ENCODE assay signal across 8 cellular contexts in the genomic region with DNA sequence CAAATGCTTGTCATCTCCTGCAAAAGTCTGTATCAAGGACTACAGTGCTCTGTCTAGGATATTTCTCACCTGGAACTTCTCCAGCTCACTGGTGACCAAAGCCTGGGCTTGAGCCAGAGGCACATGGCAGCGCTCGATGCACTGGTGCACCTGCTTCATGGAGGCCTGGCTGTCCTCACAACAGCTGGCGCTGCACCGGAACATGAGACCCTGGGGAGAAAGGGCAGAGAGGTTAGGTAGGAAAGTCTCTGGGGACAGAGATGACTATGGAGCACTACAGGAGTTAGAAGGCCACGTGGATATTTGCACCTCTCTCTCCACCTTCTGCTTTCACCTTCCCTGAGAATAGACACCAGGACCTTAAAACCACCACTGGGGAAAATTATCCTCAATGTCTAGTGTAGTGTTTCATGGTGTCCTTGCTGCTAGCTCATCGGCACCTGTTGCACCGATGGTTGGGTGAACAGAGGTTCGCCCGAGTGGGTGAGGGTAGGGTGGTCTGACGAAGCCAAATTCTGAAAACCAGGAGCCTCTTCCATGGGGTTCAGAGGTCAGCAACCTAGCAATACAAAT. TPM values are rescaled to one million over a fixed set of nuclear protein-coding genes. Genes with fewer than 3 reads are reported as not detected.
DNase-seq lines count a peak whose midpoint lies in the region; ATAC-seq and TF ChIP-seq lines count a peak whose summit lies in the region.

No MANE protein-coding gene starts in this region.

- H3K4me3 ChIP-seq in Peyer's patch (peak overlapping the region; percentile 70 to 95 (median 82)), fibroblast of lung (replicated peaks in 1 of 4; ENCODE audit: control extremely low read depth in 1 of 4, insufficient read depth in 1 of 4, low read depth in 3 of 4, low read length in 4 of 4) (peak overlapping the region; percentile 43 to 90 (median 58)), skeletal muscle cell (ENCODE audit: low read depth, low read length) (peak overlapping the region; percentile 97)

- peak overlapping the region; percentile 78 to 94 (median 90) for H3K27ac ChIP-seq in Peyer's patch
- H3K27ac ChIP-seq in fibroblast of lung (ENCODE audit: insufficient read depth, low read length): peak overlapping the region; percentile 13

- H3K27me3 ChIP-seq in Peyer's patch (no peaks in the 10 kb centered on the region), fibroblast of lung (ENCODE audit: control insufficient read depth, insufficient read depth, low read length) (no peaks in the 10 kb centered on the region)

- H3K36me3 ChIP-seq in Peyer's patch: peaks cover 0 to 28% (median 0%) of the 10 kb centered on the region in 3 donors
- H3K36me3 ChIP-seq in fibroblast of lung (ENCODE audit: control insufficient read depth, insufficient read depth, low read length): no peaks in the 10 kb centered on the region

- peaks cover 0 to 7% (median 3%) of the 10 kb centered on the region in 4 donors for H3K4me1 ChIP-seq in Peyer's patch
- peaks cover 4% of the 10 kb centered on the region for H3K4me1 ChIP-seq in fibroblast of lung (ENCODE audit: control insufficient read depth, extremely low read depth, insufficient read depth, low read length)

- H2AFZ ChIP-seq in fibroblast of lung (ENCODE audit: low read length): peak overlapping the region; percentile 73

- TF ChIP-seq CTCF in Peyer's patch (IDR thresholded peaks at IDR 0.05) (peak in 1 of 6 experiments; percentile 39), fibroblast of lung (conservative IDR thresholded peaks at IDR 0.05 in 1 of 2, IDR thresholded peaks at IDR 0.05 in 1 of 2; ENCODE audit: low read depth in 1 of 2, low read length in 2 of 2) (no peak)

- no peak for TF ChIP-seq POLR2A in Peyer's patch (IDR thresholded peaks at IDR 0.05)

- H3K9me3 ChIP-seq in Peyer's patch: no peaks in the 10 kb centered on the region
- no peaks in the 10 kb centered on the region for H3K9me3 ChIP-seq in fibroblast of lung (ENCODE audit: control insufficient read depth, insufficient read depth, low read depth, low read length)

- DNase-seq in Peyer's patch (no peak), fibroblast of lung (ENCODE audit: low read depth in 2 of 2) (no peak), skeletal muscle cell (ENCODE audit: low read depth) (no peak), CD1c-positive myeloid dendritic cell (ENCODE audit: extremely low spot score) (no peak)

- peak overlapping the region; percentile 80 for H3K9ac ChIP-seq in fibroblast of lung (ENCODE audit: insufficient read depth, low read length)

- peak overlapping the region; percentile 96 for H3K4me2 ChIP-seq in fibroblast of lung (ENCODE audit: extremely low read depth, insufficient read depth, low read length)

- H3K79me2 ChIP-seq in fibroblast of lung (ENCODE audit: control insufficient read depth, insufficient read depth, low read length): peaks cover 8% of the 10 kb centered on the region

- ATAC-seq in GM21529 (IDR thresholded peaks at IDR 0.05; ENCODE audit: unreplicated experiment) (peak; percentile 5), HG03432 (IDR thresholded peaks at IDR 0.05; ENCODE audit: unreplicated experiment) (no peak), HG02759 (IDR thresholded peaks at IDR 0.05; ENCODE audit: unreplicated experiment) (no peak), HG02763 (IDR thresholded peaks at IDR 0.05; ENCODE audit: unreplicated experiment) (no peak)

- no peaks in the 10 kb centered on the region for H4K20me1 ChIP-seq in fibroblast of lung (ENCODE audit: control insufficient read depth, extremely low read depth, insufficient read depth, low read length)

RNA-seq across cellular contexts. Expression of a gene that starts 1.0 kb away (rescaled TPM):
- total RNA-seq in Peyer's patch: 10 to 100 TPM; 34.5 to 39.9 (median 38.9) TPM
- total RNA-seq in fibroblast of lung: 15.7 and 16.4 TPM in 2 replicates
- polyA plus RNA-seq in fibroblast of lung: 31.2 and 37.2 TPM in 2 replicates
- 25.4 and 33.9 TPM in 2 replicates for polyA plus RNA-seq in fibroblast of lung (2012)
- 1.8 and 2.5 TPM in 2 replicates for polyA minus RNA-seq in fibroblast of lung (ENCODE audit: low replicate concordance)

RNA-seq across cellular contexts. Expression of a gene that starts 7.3 kb away (rescaled TPM):
- total RNA-seq in Peyer's patch (100 to 1,000 TPM in 1 of 4 donors, 10 to 100 TPM in 3; 36.1 to 135 (median 57.8) TPM), fibroblast of lung (105 and 179 TPM in 2 replicates)
- 167 and 328 TPM in 2 replicates for polyA plus RNA-seq in fibroblast of lung
- 232 and 291 TPM in 2 replicates for polyA plus RNA-seq in fibroblast of lung (2012)
- 8.2 and 16.4 TPM in 2 replicates for polyA minus RNA-seq in fibroblast of lung (ENCODE audit: low replicate concordance)

RNA-seq across cellular contexts. Expression of a gene that starts 42.9 kb away (rescaled TPM):
- total RNA-seq in Peyer's patch: 10 to 100 TPM in 3 of 4 donors, 1 to 10 TPM in 1; 5.8 to 41.3 (median 33.3) TPM
- 68.3 and 86.0 TPM in 2 replicates for total RNA-seq in fibroblast of lung
- polyA plus RNA-seq in fibroblast of lung: 61.0 and 163 TPM in 2 replicates
- 43.4 and 103 TPM in 2 replicates for polyA plus RNA-seq in fibroblast of lung (2012)
- 9.1 and 61.9 TPM in 2 replicates for polyA minus RNA-seq in fibroblast of lung (ENCODE audit: low replicate concordance)

RNA-seq across cellular contexts. Expression of a gene that starts 52.4 kb away (rescaled TPM):
- total RNA-seq in Peyer's patch: 100 to 1,000 TPM; 132 to 229 (median 175) TPM
- 115 and 138 TPM in 2 replicates for total RNA-seq in fibroblast of lung
- polyA plus RNA-seq in fibroblast of lung: 52.7 and 64.5 TPM in 2 replicates
- 32.8 and 40.0 TPM in 2 replicates for polyA plus RNA-seq in fibroblast of lung (2012)
- polyA minus RNA-seq in fibroblast of lung (ENCODE audit: low replicate concordance): 44.8 and 58.8 TPM in 2 replicates
